In genomic region chr2:168396131-168396530, GRCh38 we compare ENCODE assay signal across 16 cellular contexts.
"Had no signal": no experiment of that assay in that cellular context is flagged by ENCODE, and none has a peak within 500 bp of the region (broad histone marks: within the 10 kb centered on the region; RNA-seq: fewer than 3 reads in every experiment).

No MANE protein-coding gene starts in this region.

- H3K4me1 ChIP-seq: gastrocnemius medialis, heart right ventricle, left ventricle myocardium inferior, vagina had no signal

- H3K27ac ChIP-seq: gastrocnemius medialis, heart right ventricle, left ventricle myocardium inferior, ovary, vagina had no signal

- H3K27me3 ChIP-seq: gastrocnemius medialis, heart right ventricle, ovary, vagina had no signal

- FAIRE-seq: TTC549 had no signal

- ATAC-seq: activated naive CD4-positive, alpha-beta T cell treated with anti-CD3 and anti-CD28 coated beads, Interleukin-2, amount 50 U/mL, for 72 hours; effector memory CD8-positive, alpha-beta T cell; gastrocnemius medialis; heart right ventricle had no signal

- H3K36me3 ChIP-seq: gastrocnemius medialis, heart right ventricle, left ventricle myocardium inferior, ovary, vagina had no signal

- DNase-seq: activated B cell treated with CpG ODN at 0.5 μM for 24 hours; activated CD4-positive, alpha-beta T cell treated with anti-CD3 and anti-CD28 coated beads, Interleukin-2, amount 10 ng/mL, durations not matched to agents 7 days and 5 days; activated effector memory CD4-positive, alpha-beta T cell treated with Interleukin-2 at 50 U/mL for 16 hours; activated T-cell treated with anti-CD3 and anti-CD28 coated beads, Interleukin-2, amount 50 U/mL, for 24 hours; central memory CD4-positive, alpha-beta T cell; effector memory CD8-positive, alpha-beta T cell; gastrocnemius medialis; heart right ventricle; islet precursor cell; left ventricle myocardium inferior; mesenchymal stem cell; nephron progenitor cell; ovary had no signal

- H3K9me3 ChIP-seq: gastrocnemius medialis, heart right ventricle, left ventricle myocardium inferior, ovary, vagina had no signal

- H3K4me3 ChIP-seq: gastrocnemius medialis, heart right ventricle, left ventricle myocardium inferior, ovary, vagina had no signal
